10 cellular contexts compared by ENCODE assay signal in genomic region chr5:14212838-14213237, GRCh38.
DNase-seq lines count a peak whose midpoint lies in the region; ATAC-seq and TF ChIP-seq lines count a peak whose summit lies in the region.
"Had no signal": no experiment of that assay in that cellular context is flagged by ENCODE, and none has a peak within 500 bp of the region (broad histone marks: within the 10 kb centered on the region; RNA-seq: fewer than 3 reads in every experiment).

No MANE protein-coding gene starts in this region.

- H3K36me3 ChIP-seq in PC-9 (ENCODE audit: low read depth), result peaks cover 8% of the 10 kb centered on the region; the same call in 1 of the 2 replicates
- no peaks in the 10 kb centered on the region for H3K36me3 ChIP-seq in rectal smooth muscle tissue (ENCODE audit: control insufficient read depth, insufficient read depth, low read length)
- H3K36me3 ChIP-seq: tibial nerve had no signal

- DNase-seq in PC-9 (no peak), KBM-7 (no peak), DMS79 (lab: John Stamatoyannopoulos, UW) (no peak), activated gamma-delta T cell (lab: John Stamatoyannopoulos, UW) (no peak)
- DNase-seq in CD4-positive, alpha-beta T cell, result no peak

- H3K27me3 Mint-ChIP-seq in CD4-positive, alpha-beta T cell, result peaks cover 17% of the 10 kb centered on the region

- H3K36me3 Mint-ChIP-seq in CD4-positive, alpha-beta T cell (ENCODE audit: low read depth), result no peaks in the 10 kb centered on the region

- CTCF ChIA-PET in PC-9 (lab: Charles Lee), result interaction anchor here (0.6 kb wide), 1 partner anchor 69 kb away, joined by 4 read pairs; no protein-coding TSS in a partner anchor
- CTCF ChIA-PET in CD4-positive, alpha-beta T cell (lab: Charles Lee), result no interaction called here

- H3K9ac ChIP-seq in rectal smooth muscle tissue (ENCODE audit: low read length), result no peak overlapping the region
- H3K9ac ChIP-seq: parathyroid adenoma had no signal

- H3K4me3 ChIP-seq in PC-9 (no peak overlapping the region), rectal smooth muscle tissue (ENCODE audit: low read length) (peak overlapping the region; percentile 24)
- H3K4me3 ChIP-seq: tibial nerve had no signal

- H4K20me1 ChIP-seq in PC-9 (ENCODE audit: insufficient read depth), result peaks cover 25% of the 10 kb centered on the region

- no peaks in the 10 kb centered on the region; the same call in 1 of the 2 replicates for H3K9me2 ChIP-seq in PC-9 (ENCODE audit: insufficient read depth)

- H2AFZ ChIP-seq in PC-9, result no peak overlapping the region
- H2AFZ ChIP-seq: parathyroid adenoma had no signal

- intact Hi-C loops in PC-9 (cut with micrococcal nuclease; ENCODE audit: unreplicated experiment), result no loop called here
- intact Hi-C loops in CD4-positive, alpha-beta T cell (cut with DNase I, micrococcal nuclease), result no loop called here

- H3K9me3 Mint-ChIP-seq in CD4-positive, alpha-beta T cell, result no peaks in the 10 kb centered on the region

- no peak overlapping the region for H3K4me3 Mint-ChIP-seq in CD4-positive, alpha-beta T cell

- H3K4me1 ChIP-seq in PC-9 (replicated peaks; ENCODE audit: insufficient read depth), result peaks cover 27% of the 10 kb centered on the region
- H3K4me1 ChIP-seq in rectal smooth muscle tissue (ENCODE audit: control insufficient read depth, insufficient read depth, low read length), result peaks cover 52% of the 10 kb centered on the region

- no TSS peak for BruUV-seq in PC-9 (replicated peaks; lab: Mats Ljungman, UMichigan)

- peaks cover 99% of the 10 kb centered on the region for H3K79me2 ChIP-seq in PC-9 (ENCODE audit: low read depth)

- peaks cover 34% of the 10 kb centered on the region for H3F3A ChIP-seq in PC-9 (ENCODE audit: insufficient read depth, low read depth)

- POLR2A ChIA-PET in PC-9 (lab: Charles Lee; ENCODE audit: unreplicated experiment), result interaction anchor here (0.6 kb wide), 1 partner anchor 54 kb away, joined by 16 read pairs; no protein-coding TSS in a partner anchor
- POLR2A ChIA-PET in CD4-positive, alpha-beta T cell (lab: Charles Lee), result no interaction called here

- no peak overlapping the region for H3K27ac Mint-ChIP-seq in CD4-positive, alpha-beta T cell

- peaks cover 6% of the 10 kb centered on the region; the same call in 1 of the 2 replicates for H3K9me3 ChIP-seq in PC-9 (ENCODE audit: insufficient read depth, low read depth)
- no peaks in the 10 kb centered on the region for H3K9me3 ChIP-seq in CD4-positive, alpha-beta T cell (ENCODE audit: control insufficient read depth, low read length)
- H3K9me3 ChIP-seq: tibial nerve had no signal

- H3K4me1 Mint-ChIP-seq in CD4-positive, alpha-beta T cell (ENCODE audit: low read depth), result no peaks in the 10 kb centered on the region

- in situ Hi-C loops in KBM-7 (cut with MboI; ENCODE audit: low pct_unique_long_range_greater_than_20kb, low sequenced_read_pairs), result no loop called here

- H3K27me3 ChIP-seq in PC-9 (ENCODE audit: insufficient read depth, low read depth) (no peaks in the 10 kb centered on the region), rectal smooth muscle tissue (ENCODE audit: control insufficient read depth, insufficient read depth, low read length) (no peaks in the 10 kb centered on the region)
- peaks cover 7% of the 10 kb centered on the region for H3K27me3 ChIP-seq in CD4-positive, alpha-beta T cell (ENCODE audit: control insufficient read depth, insufficient read depth, low read length)
- H3K27me3 ChIP-seq: tibial nerve had no signal

- no peak for TF ChIP-seq CTCF in PC-9 (conservative IDR thresholded peaks at IDR 0.05)
- no peak for TF ChIP-seq CTCF in CD4-positive, alpha-beta T cell (IDR thresholded peaks at IDR 0.05)

- ATAC-seq in GM18909 (IDR thresholded peaks at IDR 0.05; ENCODE audit: poor library complexity, unreplicated experiment) (peak; percentile 39), HG02763 (IDR thresholded peaks at IDR 0.05; ENCODE audit: unreplicated experiment) (peak; percentile 27)
- no peak for ATAC-seq in CD4-positive, alpha-beta T cell (ENCODE audit: poor library complexity)

- H3K27ac ChIP-seq in PC-9, result peak overlapping the region; percentile 16; the same call in 1 of the 2 replicates
- H3K27ac ChIP-seq in rectal smooth muscle tissue (ENCODE audit: low read depth, low read length), result peak overlapping the region; percentile 58
- no peak overlapping the region for H3K27ac ChIP-seq in CD4-positive, alpha-beta T cell (ENCODE audit: low read depth, low read length)
- H3K27ac ChIP-seq: parathyroid adenoma, tibial nerve had no signal

- H3K4me2 ChIP-seq in PC-9, result no peak overlapping the region
